In genomic region chr12:79454338-79454777, GRCh38 we compare ENCODE assay signal across 10 cellular contexts.
DNase-seq lines count a peak whose midpoint lies in the region; ATAC-seq and TF ChIP-seq lines count a peak whose summit lies in the region.
"Had no signal": no experiment of that assay in that cellular context is flagged by ENCODE, and none has a peak within 500 bp of the region (broad histone marks: within the 10 kb centered on the region; RNA-seq: fewer than 3 reads in every experiment).

No MANE protein-coding gene starts in this region.

- TF ChIP-seq CTCF in IMR-90 (conservative IDR thresholded peaks at IDR 0.05; ENCODE audit: low read depth, low read length) (no peak), breast epithelium (IDR thresholded peaks at IDR 0.05) (no peak), uterus (IDR thresholded peaks at IDR 0.05) (peak in 1 of 4 experiments; percentile 22), Peyer's patch (IDR thresholded peaks at IDR 0.05) (no peak)

- no peak overlapping the region for H3K27ac ChIP-seq in IMR-90 (ENCODE audit: insufficient read depth, low read length)
- no peak overlapping the region for H3K27ac ChIP-seq in breast epithelium
- peak overlapping the region; percentile 71 to 95 for H3K27ac ChIP-seq in uterus
- no peak overlapping the region for H3K27ac ChIP-seq in right cardiac atrium (ENCODE audit: low read length)
- H3K27ac ChIP-seq in Peyer's patch, result no peak overlapping the region
- H3K27ac ChIP-seq: right atrium auricular region had no signal

- H2AK9ac ChIP-seq in IMR-90 (replicated peaks; ENCODE audit: low read depth, low read length, poor library complexity), result no peak overlapping the region

- H3K27me3 ChIP-seq in IMR-90 (ENCODE audit: control insufficient read depth, insufficient read depth, low read length) (no peaks in the 10 kb centered on the region), breast epithelium (no peaks in the 10 kb centered on the region), uterus (no peaks in the 10 kb centered on the region), right cardiac atrium (ENCODE audit: control insufficient read depth, insufficient read depth) (no peaks in the 10 kb centered on the region), Peyer's patch (no peaks in the 10 kb centered on the region)
- H3K27me3 ChIP-seq: right atrium auricular region had no signal

- peak overlapping the region; percentile 5; the same call in 1 of the 2 replicates for H2BK120ac ChIP-seq in IMR-90 (ENCODE audit: low read depth, low read length)

- H2AK5ac ChIP-seq in IMR-90 (ENCODE audit: low read depth, low read length), result no peak overlapping the region; the same call in 1 of the 2 replicates

- peak overlapping the region; percentile 33; the same call in 1 of the 2 replicates for H3K9ac ChIP-seq in IMR-90 (ENCODE audit: low read depth, low read length)

- peak overlapping the region; percentile 77; the same call in 1 of the 2 replicates for H3K14ac ChIP-seq in IMR-90 (replicated peaks; ENCODE audit: low read depth, low read length)

- H2BK5ac ChIP-seq in IMR-90 (ENCODE audit: low read depth, low read length, poor library complexity, severe bottlenecking), result no peak overlapping the region

- no TSS peak for BruUV-seq in IMR-90 (replicated peaks; lab: Mats Ljungman, UMichigan)

- H2BK20ac ChIP-seq in IMR-90 (ENCODE audit: low read depth, low read length), result peak overlapping the region; percentile 80; the same call in 1 of the 2 replicates

- peak overlapping the region; percentile 33; the same call in 1 of the 2 replicates for H3K4me3 ChIP-seq in IMR-90 (ENCODE audit: insufficient read depth, low read depth, low read length)
- H3K4me3 ChIP-seq in breast epithelium, result peak overlapping the region in 2 of 3 donors; percentile 8 to 9
- H3K4me3 ChIP-seq in uterus, result peak overlapping the region; percentile 16 to 17
- no peak overlapping the region for H3K4me3 ChIP-seq in right cardiac atrium (ENCODE audit: low read length)
- H3K4me3 ChIP-seq in Peyer's patch, result no peak overlapping the region
- H3K4me3 ChIP-seq: right atrium auricular region had no signal

- no peak for TF ChIP-seq RAD21 in IMR-90 (IDR thresholded peaks at IDR 0.05; ENCODE audit: low read length)

- H4K20me1 ChIP-seq in IMR-90 (ENCODE audit: insufficient read depth, low read length), result no peaks in the 10 kb centered on the region

- peak overlapping the region; percentile 92 for H3K4me2 ChIP-seq in IMR-90 (ENCODE audit: low read depth, low read length)

- no peak overlapping the region for H3K23ac ChIP-seq in IMR-90 (ENCODE audit: low read depth, low read length)

- peak overlapping the region; percentile 7 for H2AFZ ChIP-seq in IMR-90 (replicated peaks; ENCODE audit: low read length, poor library complexity)

- no peak overlapping the region for H3K56ac ChIP-seq in IMR-90 (ENCODE audit: extremely low read depth, insufficient read depth, low read length)

- peak overlapping the region; percentile 80; the same call in 1 of the 2 replicates for H3K18ac ChIP-seq in IMR-90 (ENCODE audit: low read depth, low read length)

- peak; percentile 65 for ATAC-seq in IMR-90 (ENCODE audit: low read depth)
- ATAC-seq in right cardiac atrium, result no peak

- peak overlapping the region in 1 of 2 experiments; percentile 72; a peak in 1 of 4 replicates for H4K8ac ChIP-seq in IMR-90 (ENCODE audit: low read depth in 2 of 2, low read length in 2 of 2)

- H4K5ac ChIP-seq in IMR-90 (ENCODE audit: low read depth, low read length), result peak overlapping the region; percentile 64; the same call in 1 of the 2 replicates

- H3K79me1 ChIP-seq in IMR-90 (ENCODE audit: low read depth in 1 of 2, low read length in 2 of 2), result no peaks in the 10 kb centered on the region

- no peak overlapping the region for H4K91ac ChIP-seq in IMR-90 (ENCODE audit: insufficient read depth, low read depth, low read length)

- CTCF ChIA-PET in IMR-90 (lab: Yijun Ruan, JAX), result no interaction called here

- intact Hi-C loops in IMR-90 (cut with micrococcal nuclease) (no loop called here), breast epithelium (cut with DNase I; ENCODE audit: low total_unique reads) (no loop called here), uterus (cut with DNase I; ENCODE audit: low total_unique reads) (no loop called here), right cardiac atrium (cut with DNase I) (no loop called here)

- in situ Hi-C loops in IMR-90 (cut with MboI; ENCODE audit: low sequenced_read_pairs), result loop anchor here (5.0 kb wide), 1 partner anchor 48 kb away; no protein-coding TSS in a partner anchor

- H3K9me3 ChIP-seq in IMR-90 (ENCODE audit: control insufficient read depth, insufficient read depth, low read length) (no peaks in the 10 kb centered on the region), breast epithelium (no peaks in the 10 kb centered on the region), uterus (no peaks in the 10 kb centered on the region), right cardiac atrium (ENCODE audit: control insufficient read depth, low read length) (no peaks in the 10 kb centered on the region), Peyer's patch (no peaks in the 10 kb centered on the region)
- H3K9me3 ChIP-seq: right atrium auricular region had no signal

- H3K9me1 ChIP-seq in IMR-90 (ENCODE audit: insufficient read depth, low read length), result peaks cover 10% of the 10 kb centered on the region

- DNase-seq in IMR-90, result peak; percentile 78
- no peak for DNase-seq in breast epithelium (ENCODE audit: low spot score in 2 of 2)
- peak; percentile 63 for DNase-seq in kidney tubule cell (ENCODE audit: low spot score)
- peak in 1 of 2 donors; percentile 68 for DNase-seq in uterus
- no peak for DNase-seq in right cardiac atrium
- no peak for DNase-seq in middle frontal gyrus (ENCODE audit: extremely low spot score, low spot score)
- DNase-seq in Peyer's patch, result no peak
- DNase-seq: activated effector memory CD4-positive, alpha-beta T cell treated with Interleukin-2 at 50 U/mL for 16 hours; endodermal cell had no signal

- H3K36me3 ChIP-seq in IMR-90 (ENCODE audit: control insufficient read depth, insufficient read depth, low read length) (no peaks in the 10 kb centered on the region), breast epithelium (no peaks in the 10 kb centered on the region), uterus (no peaks in the 10 kb centered on the region), Peyer's patch (no peaks in the 10 kb centered on the region)
- H3K36me3 ChIP-seq: right atrium auricular region had no signal

- no CpG with 5 or more reads among the region's 3 CpGs for WGBS in IMR-90 (ENCODE audit: extremely low coverage in 2 of 2, insufficient read length in 1 of 2), 2 experiments
- 75% methylated on average over 3 of the region's 3 CpGs for WGBS in right cardiac atrium

- peaks cover 12% of the 10 kb centered on the region for H3K4me1 ChIP-seq in IMR-90 (ENCODE audit: control insufficient read depth, insufficient read depth, low read length)
- H3K4me1 ChIP-seq in breast epithelium, result peaks cover 0 to 3% of the 10 kb centered on the region in 2 donors
- peaks cover 5 to 13% of the 10 kb centered on the region in 2 donors for H3K4me1 ChIP-seq in uterus
- no peaks in the 10 kb centered on the region for H3K4me1 ChIP-seq in right cardiac atrium (ENCODE audit: control insufficient read depth, insufficient read depth, low read length)
- H3K4me1 ChIP-seq in Peyer's patch, result peaks cover 0 to 8% (median 0%) of the 10 kb centered on the region in 4 donors
- H3K4me1 ChIP-seq: right atrium auricular region had no signal

- H2BK15ac ChIP-seq in IMR-90 (ENCODE audit: low read depth, low read length), result peak overlapping the region; percentile 34; the same call in 1 of the 3 replicates

- TF ChIP-seq POLR2A in IMR-90 (IDR thresholded peaks at IDR 0.05; ENCODE audit: low read depth, low read length) (no peak), breast epithelium (IDR thresholded peaks at IDR 0.05) (no peak), uterus (IDR thresholded peaks at IDR 0.05) (no peak), Peyer's patch (IDR thresholded peaks at IDR 0.05) (no peak)

- dilution Hi-C loops in IMR-90 (cut with HindIII; ENCODE audit: low sequenced_read_pairs, unreplicated experiment), result no loop called here

- peak overlapping the region; percentile 59; the same call in 1 of the 2 replicates for H3K4ac ChIP-seq in IMR-90 (ENCODE audit: low read depth, low read length)

- POLR2A ChIA-PET in IMR-90 (lab: Charles Lee; ENCODE audit: unreplicated experiment), result no interaction called here

TF ChIP-seq in IMR-90, 13 proteins besides CTCF, POLR2A, EP300 and RAD21 (continues in another document):
- TF ChIP-seq CEBPB (IDR thresholded peaks at IDR 0.05; ENCODE audit: low read depth, low read length) (no peak), MXI1 (IDR thresholded peaks at IDR 0.05; ENCODE audit: borderline replicate concordance, low read depth, low read length) (no peak), MAZ (IDR thresholded peaks at IDR 0.05; ENCODE audit: borderline replicate concordance, low read depth, low read length) (no peak), NFE2L2 (IDR thresholded peaks at IDR 0.05; ENCODE audit: low read depth, low read length) (no peak), SMC3 (IDR thresholded peaks at IDR 0.05; ENCODE audit: low read depth, low read length) (no peak), RFX5 (IDR thresholded peaks at IDR 0.05; ENCODE audit: low read depth, low read length) (no peak), ELK1 (IDR thresholded peaks at IDR 0.05; ENCODE audit: borderline replicate concordance, low read depth, low read length) (no peak), USF2 (IDR thresholded peaks at IDR 0.05; ENCODE audit: low read depth, low read length) (no peak), CHD1 (IDR thresholded peaks at IDR 0.05; ENCODE audit: low read depth, low read length) (no peak), MAFK (IDR thresholded peaks at IDR 0.05; ENCODE audit: low read depth, low read length) (no peak), RCOR1 (IDR thresholded peaks at IDR 0.05; ENCODE audit: insufficient replicate concordance, low read length) (no peak), BHLHE40 (IDR thresholded peaks at IDR 0.05; ENCODE audit: low read depth, low read length) (no peak)

Comparison
In these comparisons a context has a peak if more than half of its experiments do, and no peak if none do; other contexts are left out.
1. DNase-seq: peak in IMR-90 (single experiment) and kidney tubule cell (single experiment); none in breast epithelium (0 of 2), right cardiac atrium (0 of 3), middle frontal gyrus (single experiment) and Peyer's patch (0 of 3).
2. H3K27ac ChIP-seq: peak in uterus (2 of 2); none in IMR-90 (single experiment), breast epithelium (0 of 2), right cardiac atrium (single experiment) and Peyer's patch (0 of 4).
3. H3K4me3 ChIP-seq: peak in IMR-90 (single experiment), breast epithelium (2 of 3) and uterus (2 of 2); none in right cardiac atrium (single experiment) and Peyer's patch (0 of 4).